In genomic region chr5:56816546-56817081, GRCh38 we compare ENCODE assay signal across 8 cellular contexts. TPM values are rescaled to one million over a fixed set of nuclear protein-coding genes. Genes with fewer than 3 reads are reported as not detected.
DNase-seq lines count a peak whose midpoint lies in the region; ATAC-seq and TF ChIP-seq lines count a peak whose summit lies in the region.

No MANE protein-coding gene starts in this region.

- no peak overlapping the region for H3K27ac Mint-ChIP-seq in WTC11

- peak; percentile 59 for ATAC-seq in WTC11

- peak overlapping the region; percentile 79 for H3K4me3 ChIP-seq in H7 (ENCODE audit: insufficient read depth, low read depth, low read length)

- no peak for TF ChIP-seq CTCF in WTC11 (IDR thresholded peaks at IDR 0.05)

- H3K4me1 Mint-ChIP-seq in WTC11: peaks cover 50% of the 10 kb centered on the region

- H3K4me3 Mint-ChIP-seq in WTC11: peak overlapping the region; percentile 80

- POLR2A ChIA-PET in WTC11 (lab: Charles Lee): no interaction called here

- no peaks in the 10 kb centered on the region for H3K9me3 Mint-ChIP-seq in WTC11

- H3K36me3 ChIP-seq in H7 (replicated peaks; ENCODE audit: control insufficient read depth, insufficient read depth, low read length): no peaks in the 10 kb centered on the region

- no peaks in the 10 kb centered on the region for H3K36me3 Mint-ChIP-seq in WTC11

- H3K27me3 Mint-ChIP-seq in WTC11 (ENCODE audit: low read depth): peaks cover 14% of the 10 kb centered on the region

- CTCF ChIA-PET in WTC11 (lab: Charles Lee): no interaction called here

- DNase-seq in NCI-H1694 treated with DMSO at 0.1 percent for 48 hours (lab: John Stamatoyannopoulos, UW) (peak; percentile 6), NCI-H1694 (lab: John Stamatoyannopoulos, UW) (no peak), H7 (peak; percentile 80), LoVo (ENCODE audit: low spot score) (peak; percentile 60), WTC11 (ENCODE audit: low spot score) (peak; percentile 59), cerebellar cortex (ENCODE audit: low spot score) (peak; percentile 49), kidney tubule cell (ENCODE audit: low spot score) (peak; percentile 75)
- DNase-seq in stimulated activated CD4-positive, alpha-beta T cell treated with anti-CD3 and anti-CD28 coated beads, Interleukin-1b, Interleukin-23, amount 100 ng/mL, for 48 hours: peak; percentile 63

- H3K27me3 ChIP-seq in H7 (ENCODE audit: control insufficient read depth, insufficient read depth, low read length): peaks cover 12% of the 10 kb centered on the region; the same call in 1 of the 2 replicates

TF ChIP-seq in WTC11, 78 proteins besides CTCF, POLR2A, EP300 and RAD21:
- TF ChIP-seq, protein P1, sequence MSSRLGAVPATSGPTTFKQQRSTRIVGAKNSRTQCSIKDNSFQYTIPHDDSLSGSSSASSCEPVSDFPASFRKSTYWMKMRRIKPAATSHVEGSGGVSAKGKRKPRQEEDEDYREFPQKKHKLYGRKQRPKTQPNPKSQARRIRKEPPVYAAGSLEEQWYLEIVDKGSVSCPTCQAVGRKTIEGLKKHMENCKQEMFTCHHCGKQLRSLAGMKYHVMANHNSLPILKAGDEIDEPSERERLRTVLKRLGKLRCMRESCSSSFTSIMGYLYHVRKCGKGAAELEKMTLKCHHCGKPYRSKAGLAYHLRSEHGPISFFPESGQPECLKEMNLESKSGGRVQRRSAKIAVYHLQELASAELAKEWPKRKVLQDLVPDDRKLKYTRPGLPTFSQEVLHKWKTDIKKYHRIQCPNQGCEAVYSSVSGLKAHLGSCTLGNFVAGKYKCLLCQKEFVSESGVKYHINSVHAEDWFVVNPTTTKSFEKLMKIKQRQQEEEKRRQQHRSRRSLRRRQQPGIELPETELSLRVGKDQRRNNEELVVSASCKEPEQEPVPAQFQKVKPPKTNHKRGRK (CRISPR knock-in tag; IDR thresholded peaks at IDR 0.05; ENCODE audit: borderline replicate concordance): no peak
- no peak for TF ChIP-seq ZNF232 (CRISPR knock-in tag; IDR thresholded peaks at IDR 0.05)
- TF ChIP-seq ZNF219 (CRISPR knock-in tag; IDR thresholded peaks at IDR 0.05; ENCODE audit: borderline replicate concordance): peak; percentile 21; the same call in 1 of the 2 replicates
- TF ChIP-seq FOXK1 (CRISPR knock-in tag; IDR thresholded peaks at IDR 0.05): no peak
- TF ChIP-seq ZNF423 (CRISPR knock-in tag; IDR thresholded peaks at IDR 0.05): peak; percentile 33; the same call in 1 of the 2 replicates
- no peak for TF ChIP-seq ELF4 (CRISPR knock-in tag; IDR thresholded peaks at IDR 0.05; ENCODE audit: low read depth)
- TF ChIP-seq FOXP4 (CRISPR knock-in tag; IDR thresholded peaks at IDR 0.05): 0 out of 2 replicates have a peak, but pooled peaks have one; percentile 67
- TF ChIP-seq TEAD1 (CRISPR knock-in tag; IDR thresholded peaks at IDR 0.05): peak; percentile 60; the same call in 1 of the 2 replicates
- TF ChIP-seq SOX15 (CRISPR knock-in tag; IDR thresholded peaks at IDR 0.05): no peak
- no peak for TF ChIP-seq NR1H2 (CRISPR knock-in tag; IDR thresholded peaks at IDR 0.05)

RNA-seq across cellular contexts. Expression of gene MAP3K1, which starts 1.3 kb away (rescaled TPM):
- total RNA-seq in H7 (2014; rRNA removed; shearing (Covaris generic)): 18.9 and 21.2 TPM in 2 replicates
- 13.1 to 16.3 TPM (median 13.9 TPM) in 3 replicates for total RNA-seq in WTC11 (2021)
